ENCODE assay signal across 10 cellular contexts in genomic region chr6:46655803-46656202, GRCh38. TPM values are rescaled to one million over a fixed set of nuclear protein-coding genes. Genes with fewer than 3 reads are reported as not detected.
A peak's percentile ranks its signal among the peaks of the same experiment; 100 is the strongest.
DNase-seq lines count a peak whose midpoint lies in the region; ATAC-seq, FAIRE-seq and TF ChIP-seq lines count a peak whose summit lies in the region.
"Had no signal": no experiment of that assay in that cellular context is flagged by ENCODE, and none has a peak within 500 bp of the region (broad histone marks: within the 10 kb centered on the region; RNA-seq: fewer than 3 reads in every experiment).

No MANE protein-coding gene starts in this region.

- no peak overlapping the region for H3K4ac ChIP-seq in mesenchymal stem cell (ENCODE audit: low read depth in 1 of 2, low read length in 2 of 2)

- 21% methylated on average over 4 of the region's 6 CpGs for whole genome bisulfite sequencing in mesenchymal stem cell

- peaks cover 2% of the 10 kb centered on the region for H3K4me1 ChIP-seq in mesenchymal stem cell (ENCODE audit: control insufficient read depth, insufficient read depth, low read depth, low read length)

- H2BK5ac ChIP-seq in mesenchymal stem cell (ENCODE audit: low read depth, low read length, poor library complexity, severe bottlenecking): no peak overlapping the region

- no peaks in the 10 kb centered on the region for H3K9me3 Mint-ChIP-seq in activated naive CD8-positive, alpha-beta T cell treated with anti-CD3 and anti-CD28 coated beads for 36 hours
- H3K9me3 Mint-ChIP-seq in activated CD8-positive, alpha-beta memory T cell treated with anti-CD3 and anti-CD28 coated beads, Interleukin-2, amount 10 ng/mL, durations not matched to agents 7 days and 5 days (ENCODE audit: low read depth): no peaks in the 10 kb centered on the region

- H2BK15ac ChIP-seq in mesenchymal stem cell (ENCODE audit: low read depth, poor library complexity, severe bottlenecking): no peak overlapping the region

- peak; percentile 29 for TF ChIP-seq CTCF in bronchial epithelial cell (IDR thresholded peaks at IDR 0.05; ENCODE audit: insufficient read depth, low read length, severe bottlenecking)

- no peak overlapping the region for H2BK12ac ChIP-seq in mesenchymal stem cell (ENCODE audit: low read length in 2 of 2)

- peaks cover 51% of the 10 kb centered on the region for H3K27me3 Mint-ChIP-seq in activated naive CD8-positive, alpha-beta T cell treated with anti-CD3 and anti-CD28 coated beads for 36 hours
- H3K27me3 Mint-ChIP-seq in activated CD8-positive, alpha-beta memory T cell treated with anti-CD3 and anti-CD28 coated beads, Interleukin-2, amount 10 ng/mL, durations not matched to agents 7 days and 5 days: peaks cover 50% of the 10 kb centered on the region

- no peak overlapping the region for H3K4me2 ChIP-seq in mesenchymal stem cell (ENCODE audit: low read length, poor library complexity, severe bottlenecking)

- H2AFZ ChIP-seq in mesenchymal stem cell (ENCODE audit: low read depth, low read length): no peak overlapping the region

- no peak overlapping the region for H3K14ac ChIP-seq in mesenchymal stem cell (ENCODE audit: low read length in 2 of 2)

- H3K23ac ChIP-seq in mesenchymal stem cell (ENCODE audit: low read length in 2 of 2): no peak overlapping the region

- no peak overlapping the region for H3K27ac ChIP-seq in mesenchymal stem cell (ENCODE audit: low read length, poor library complexity, severe bottlenecking)
- H3K27ac ChIP-seq: neutrophil had no signal

- no peak for ATAC-seq in activated CD8-positive, alpha-beta memory T cell treated with anti-CD3 and anti-CD28 coated beads, Interleukin-2, amount 10 ng/mL, durations not matched to agents 7 days and 5 days
- ATAC-seq in HG03521 (IDR thresholded peaks at IDR 0.05; ENCODE audit: unreplicated experiment): no peak

- FAIRE-seq in bronchial epithelial cell (lab: Jason Lieb, UNC) (no peak), GM19239 (lab: Jason Lieb, UNC) (no peak)

- peaks cover 1% of the 10 kb centered on the region for H3K79me1 ChIP-seq in mesenchymal stem cell (replicated peaks; ENCODE audit: low read length, poor library complexity, severe bottlenecking)

- H2BK120ac ChIP-seq in mesenchymal stem cell (ENCODE audit: low read depth, low read length): no peak overlapping the region

- H3K4me3 ChIP-seq in bronchial epithelial cell (ENCODE audit: low read depth, low read length) (no peak overlapping the region), mesenchymal stem cell (ENCODE audit: insufficient read depth in 1 of 2, low read depth in 1 of 2, low read length in 2 of 2) (no peak overlapping the region)

- H4K91ac ChIP-seq in mesenchymal stem cell (ENCODE audit: low read length): no peak overlapping the region

- H3K4me1 Mint-ChIP-seq in activated naive CD8-positive, alpha-beta T cell treated with anti-CD3 and anti-CD28 coated beads for 36 hours: peaks cover 9% of the 10 kb centered on the region
- H3K4me1 Mint-ChIP-seq in activated CD8-positive, alpha-beta memory T cell treated with anti-CD3 and anti-CD28 coated beads, Interleukin-2, amount 10 ng/mL, durations not matched to agents 7 days and 5 days: peaks cover 13% of the 10 kb centered on the region

- H3K36me3 ChIP-seq in bronchial epithelial cell (ENCODE audit: control insufficient read depth, insufficient read depth, low read length): no peaks in the 10 kb centered on the region
- peaks cover 0 to 10% of the 10 kb centered on the region in 2 experiments for H3K36me3 ChIP-seq in mesenchymal stem cell (ENCODE audit: control insufficient read depth in 1 of 2, insufficient read depth in 2 of 2, low read depth in 1 of 2, low read length in 2 of 2)
- H3K36me3 ChIP-seq: neutrophil had no signal

- H3K4me3 Mint-ChIP-seq in activated naive CD8-positive, alpha-beta T cell treated with anti-CD3 and anti-CD28 coated beads for 36 hours: no peak overlapping the region
- H3K4me3 Mint-ChIP-seq in activated CD8-positive, alpha-beta memory T cell treated with anti-CD3 and anti-CD28 coated beads, Interleukin-2, amount 10 ng/mL, durations not matched to agents 7 days and 5 days: no peak overlapping the region

- H2AK5ac ChIP-seq in mesenchymal stem cell (ENCODE audit: low read length, severe bottlenecking): no peak overlapping the region

- CTCF ChIA-PET in activated CD8-positive, alpha-beta memory T cell treated with anti-CD3 and anti-CD28 coated beads, Interleukin-2, amount 10 ng/mL, durations not matched to agents 7 days and 5 days (lab: Charles Lee): interaction anchor here (1.0 to 1.3 kb wide), 2 partner anchors 8 to 14 kb away, joined by 3 to 4 read pairs; no protein-coding TSS in a partner anchor

- H3K27ac Mint-ChIP-seq in activated naive CD8-positive, alpha-beta T cell treated with anti-CD3 and anti-CD28 coated beads for 36 hours: no peak overlapping the region
- no peak overlapping the region for H3K27ac Mint-ChIP-seq in activated CD8-positive, alpha-beta memory T cell treated with anti-CD3 and anti-CD28 coated beads, Interleukin-2, amount 10 ng/mL, durations not matched to agents 7 days and 5 days

- no peak overlapping the region for H3K9ac ChIP-seq in mesenchymal stem cell (ENCODE audit: low read length)

- no peak overlapping the region for H3K18ac ChIP-seq in mesenchymal stem cell (ENCODE audit: low read depth in 1 of 2, low read length in 2 of 2)

- no peaks in the 10 kb centered on the region for H3K36me3 Mint-ChIP-seq in activated naive CD8-positive, alpha-beta T cell treated with anti-CD3 and anti-CD28 coated beads for 36 hours
- H3K36me3 Mint-ChIP-seq in activated CD8-positive, alpha-beta memory T cell treated with anti-CD3 and anti-CD28 coated beads, Interleukin-2, amount 10 ng/mL, durations not matched to agents 7 days and 5 days: no peaks in the 10 kb centered on the region

- no peaks in the 10 kb centered on the region for H3K27me3 ChIP-seq in bronchial epithelial cell (ENCODE audit: control insufficient read depth, insufficient read depth, low read length)
- no peaks in the 10 kb centered on the region for H3K27me3 ChIP-seq in mesenchymal stem cell (ENCODE audit: control insufficient read depth in 1 of 2, insufficient read depth in 1 of 2, low read length in 2 of 2)

- H3K9me3 ChIP-seq in mesenchymal stem cell (ENCODE audit: control insufficient read depth, low read length): no peaks in the 10 kb centered on the region
- H3K9me3 ChIP-seq: neutrophil had no signal

- H4K8ac ChIP-seq in mesenchymal stem cell (ENCODE audit: low read length): no peak overlapping the region

- DNase-seq in ELR (ENCODE audit: low read depth) (peak; percentile 25), Kasumi-1 (lab: John Stamatoyannopoulos, UW) (peak; percentile 22 to 25), bronchial epithelial cell (ENCODE audit: low read depth) (no peak), mesenchymal stem cell (peak; percentile 11), GM19239 (ENCODE audit: insufficient read length, low spot score) (no peak)
- no peak for DNase-seq in activated naive CD8-positive, alpha-beta T cell treated with anti-CD3 and anti-CD28 coated beads for 36 hours
- no peak for DNase-seq in activated CD8-positive, alpha-beta memory T cell treated with anti-CD3 and anti-CD28 coated beads, Interleukin-2, amount 10 ng/mL, durations not matched to agents 7 days and 5 days
- DNase-seq: NCI-H2171 had no signal

RNA-seq across cellular contexts. Expression of gene SLC25A27, which starts 3.0 kb away (rescaled TPM):
- 5.3 and 13.8 TPM in 2 replicates for total RNA-seq in bronchial epithelial cell
- polyA plus RNA-seq in mesenchymal stem cell (2013, experiment 1 of 2): 1.8 TPM
- 1.5 TPM for polyA plus RNA-seq in mesenchymal stem cell (2013, experiment 2 of 2)
- total RNA-seq in activated naive CD8-positive, alpha-beta T cell treated with anti-CD3 and anti-CD28 coated beads for 36 hours: 1 to 10 TPM; 1.5 to 2.1 TPM
- under 1 TPM; 0.12 to 0.35 TPM for total RNA-seq in activated CD8-positive, alpha-beta memory T cell treated with anti-CD3 and anti-CD28 coated beads, Interleukin-2, amount 10 ng/mL, durations not matched to agents 7 days and 5 days

RNA-seq across cellular contexts. Expression of gene CYP39A1, which starts 3.2 kb away (rescaled TPM):
- total RNA-seq in bronchial epithelial cell: 5.0 and 17.4 TPM in 2 replicates
- 2.1 TPM for polyA plus RNA-seq in mesenchymal stem cell (2013, experiment 1 of 2)
- 2.3 TPM for polyA plus RNA-seq in mesenchymal stem cell (2013, experiment 2 of 2)
- total RNA-seq in activated naive CD8-positive, alpha-beta T cell treated with anti-CD3 and anti-CD28 coated beads for 36 hours: not detected
- not detected for total RNA-seq in activated CD8-positive, alpha-beta memory T cell treated with anti-CD3 and anti-CD28 coated beads, Interleukin-2, amount 10 ng/mL, durations not matched to agents 7 days and 5 days

RNA-seq across cellular contexts. Expression of gene TDRD6, which starts 31.9 kb away (rescaled TPM):
- total RNA-seq in bronchial epithelial cell: 0.26 TPM in 2 replicates
- polyA plus RNA-seq in mesenchymal stem cell (2013, experiment 1 of 2): under 0.01 TPM
- polyA plus RNA-seq in mesenchymal stem cell (2013, experiment 2 of 2): under 0.01 TPM
- not detected for total RNA-seq in activated naive CD8-positive, alpha-beta T cell treated with anti-CD3 and anti-CD28 coated beads for 36 hours
- total RNA-seq in activated CD8-positive, alpha-beta memory T cell treated with anti-CD3 and anti-CD28 coated beads, Interleukin-2, amount 10 ng/mL, durations not matched to agents 7 days and 5 days: not detected

Comparison
In these comparisons a context has a peak if more than half of its experiments do, and no peak if none do; other contexts are left out.
1. DNase-seq: peak in ELR (single experiment), Kasumi-1 (2 of 2) and mesenchymal stem cell (single experiment); none in bronchial epithelial cell (single experiment), activated naive CD8-positive, alpha-beta T cell treated with anti-CD3 and anti-CD28 coated beads for 36 hours (single experiment), activated CD8-positive, alpha-beta memory T cell treated with anti-CD3 and anti-CD28 coated beads, Interleukin-2, amount 10 ng/mL, durations not matched to agents 7 days and 5 days (single experiment) and GM19239 (single experiment).